ENCODE assay signal across 8 cellular contexts in genomic region chr2:64359892-64360657, GRCh38.
DNase-seq lines count a peak whose midpoint lies in the region; ATAC-seq and TF ChIP-seq lines count a peak whose summit lies in the region.

No MANE protein-coding gene starts in this region.

- H3K4me2 ChIP-seq in GM23248 (ENCODE audit: unreplicated experiment) = peak overlapping the region; percentile 74

- 0 out of 2 replicates have a peak overlapping the region, but pooled peaks have one; percentile 12 for H2AFZ ChIP-seq in GM23248

- no peaks in the 10 kb centered on the region for H3K36me3 Mint-ChIP-seq in Caco-2 (ENCODE audit: insufficient read depth, unreplicated experiment)

- WGBS in GM23248 (ENCODE audit: low coverage in 1 of 2, low lambda C conversion rate in 2 of 2, missing lambda C conversion rate in 2 of 2), 2 experiments = 29% methylated on average over 11 of the region's 11 CpGs
- WGBS in upper lobe of left lung, 2 donors = 51 to 54% methylated on average over 11 of the region's 11 CpGs

- DNase-seq in Caco-2 (peak; percentile 43 to 60), GM23248 (peak; percentile 99), Panc1 (ENCODE audit: low read depth, low spot score) (peak; percentile 91), choroid plexus epithelial cell (ENCODE audit: low read depth) (peak; percentile 89), upper lobe of left lung (peak in 1 of 2 donors; percentile 82)

- no peak overlapping the region for H3K27ac Mint-ChIP-seq in Caco-2 (ENCODE audit: unreplicated experiment)

- no peak for TF ChIP-seq POLR2A in upper lobe of left lung (IDR thresholded peaks at IDR 0.05)

- H3K9me2 ChIP-seq in GM23248 (ENCODE audit: insufficient read depth) = no peaks in the 10 kb centered on the region

- H3K36me3 ChIP-seq in Caco-2 (ENCODE audit: control insufficient read depth, insufficient read depth, low read length) (no peaks in the 10 kb centered on the region), GM23248 (ENCODE audit: low read depth) (no peaks in the 10 kb centered on the region), Panc1 (ENCODE audit: control insufficient read depth, insufficient read depth, low read length) (no peaks in the 10 kb centered on the region), mucosa of stomach (ENCODE audit: control insufficient read depth, insufficient read depth, low read length) (no peaks in the 10 kb centered on the region), upper lobe of left lung (no peaks in the 10 kb centered on the region)

- POLR2A ChIA-PET in Caco-2 (lab: Charles Lee) (no interaction called here), Panc1 (lab: Charles Lee) (no interaction called here)

- peaks cover 24% of the 10 kb centered on the region for H3K4me1 ChIP-seq in Caco-2
- H3K4me1 ChIP-seq in GM23248 (ENCODE audit: insufficient read depth) = peaks cover 19% of the 10 kb centered on the region
- H3K4me1 ChIP-seq in Panc1 (ENCODE audit: control insufficient read depth, insufficient read depth, low read length) = no peaks in the 10 kb centered on the region
- peaks cover 47% of the 10 kb centered on the region for H3K4me1 ChIP-seq in mucosa of stomach (ENCODE audit: control insufficient read depth, insufficient read depth, low read length)
- peaks cover 5 to 12% (median 9%) of the 10 kb centered on the region in 4 donors for H3K4me1 ChIP-seq in upper lobe of left lung

- no peaks in the 10 kb centered on the region for H3K79me2 ChIP-seq in GM23248 (ENCODE audit: insufficient read depth)

- ATAC-seq in Panc1 (peak; percentile 97), upper lobe of left lung (ENCODE audit: low FRiP score in 2 of 2) (peak; percentile 86 to 95), GM18517 (IDR thresholded peaks at IDR 0.05; ENCODE audit: unreplicated experiment) (no peak), HG03571 (IDR thresholded peaks at IDR 0.05; ENCODE audit: unreplicated experiment) (no peak)

- H3K9me3 Mint-ChIP-seq in Caco-2 (ENCODE audit: unreplicated experiment) = no peaks in the 10 kb centered on the region

- TF ChIP-seq EP300 in upper lobe of left lung (IDR thresholded peaks at IDR 0.05) = no peak

- H3F3A ChIP-seq in GM23248 (ENCODE audit: insufficient read depth) = 0 out of 2 replicates have a peak, but pooled peaks cover 7% of the 10 kb centered on the region

- H4K20me1 ChIP-seq in GM23248 (ENCODE audit: insufficient read depth) = no peaks in the 10 kb centered on the region

- intact Hi-C loops in Caco-2 (cut with micrococcal nuclease; ENCODE audit: unreplicated experiment) (loop anchor here (5.0 kb wide), 1 partner anchor 42 kb away; no protein-coding TSS in a partner anchor), Panc1 (cut with micrococcal nuclease; ENCODE audit: unreplicated experiment) (no loop called here)

- H3K4me1 Mint-ChIP-seq in Caco-2 (ENCODE audit: low read depth, unreplicated experiment) = peaks cover 13% of the 10 kb centered on the region

- no peaks in the 10 kb centered on the region for H3K27me3 ChIP-seq in Caco-2 (replicated peaks; ENCODE audit: control insufficient read depth, insufficient read depth, low read length)
- H3K27me3 ChIP-seq in GM23248 (replicated peaks; ENCODE audit: insufficient read depth) = peaks cover 12% of the 10 kb centered on the region
- peaks cover 6% of the 10 kb centered on the region; the same call in 1 of the 2 replicates for H3K27me3 ChIP-seq in Panc1 (ENCODE audit: control insufficient read depth, insufficient read depth, low read length)
- H3K27me3 ChIP-seq in mucosa of stomach (ENCODE audit: control insufficient read depth, insufficient read depth, low read length) = no peaks in the 10 kb centered on the region
- H3K27me3 ChIP-seq in upper lobe of left lung = no peaks in the 10 kb centered on the region

- H3K9me3 ChIP-seq in Caco-2 (no peaks in the 10 kb centered on the region), GM23248 (ENCODE audit: low read depth) (no peaks in the 10 kb centered on the region), Panc1 (ENCODE audit: control insufficient read depth, insufficient read depth, low read depth, low read length) (no peaks in the 10 kb centered on the region), mucosa of stomach (ENCODE audit: control insufficient read depth, low read length) (no peaks in the 10 kb centered on the region), upper lobe of left lung (no peaks in the 10 kb centered on the region)

- BruUV-seq in Caco-2 (replicated peaks; lab: Mats Ljungman, UMichigan) (no TSS peak), Panc1 (replicated peaks; lab: Mats Ljungman, UMichigan) (no TSS peak)

- CTCF ChIA-PET in Caco-2 (lab: Charles Lee) (no interaction called here), Panc1 (lab: Charles Lee) (interaction anchor here (0.5 kb wide), 1 partner anchor 162 kb away, joined by 3 read pairs; no protein-coding TSS in a partner anchor)

- H3K4me3 ChIP-seq in Caco-2 (ENCODE audit: low read depth, low read length) (no peak overlapping the region), GM23248 (no peak overlapping the region), Panc1 (ENCODE audit: low read depth in 2 of 2, low read length in 2 of 2) (no peak overlapping the region), choroid plexus epithelial cell (ENCODE audit: low read depth, low read length) (no peak overlapping the region), mucosa of stomach (ENCODE audit: low read length) (peak overlapping the region; percentile 9), upper lobe of left lung (no peak overlapping the region)

- no peak for TF ChIP-seq CTCF in Caco-2 (IDR thresholded peaks at IDR 0.05; ENCODE audit: insufficient read depth in 1 of 2, low read depth in 1 of 2, low read length in 1 of 2, severe bottlenecking in 1 of 2, unreplicated experiment in 1 of 2)
- 0 out of 2 replicates have a peak, but pooled peaks have one; percentile 7 for TF ChIP-seq CTCF in Panc1 (IDR thresholded peaks at IDR 0.05)
- TF ChIP-seq CTCF in choroid plexus epithelial cell (conservative IDR thresholded peaks at IDR 0.05; ENCODE audit: low read depth, low read length) = peak; percentile 7
- no peak for TF ChIP-seq CTCF in upper lobe of left lung (IDR thresholded peaks at IDR 0.05)

- peaks cover 5% of the 10 kb centered on the region for H3K27me3 Mint-ChIP-seq in Caco-2 (ENCODE audit: insufficient read depth, unreplicated experiment)

- in situ Hi-C loops in GM23248 (cut with MboI) (no loop called here), Panc1 (cut with HindIII; ENCODE audit: low pct_unique_long_range_greater_than_20kb, low sequenced_read_pairs) (no loop called here)

- H3K27ac ChIP-seq in GM23248 = peak overlapping the region; percentile 65
- no peak overlapping the region for H3K27ac ChIP-seq in Panc1 (ENCODE audit: low read length)
- H3K27ac ChIP-seq in upper lobe of left lung = peak overlapping the region in 1 of 4 donors; percentile 40

- H3K9ac ChIP-seq in GM23248 = peak overlapping the region; percentile 40; the same call in 1 of the 2 replicates
- peak overlapping the region; percentile 48 for H3K9ac ChIP-seq in mucosa of stomach (ENCODE audit: low read length)

- no peak overlapping the region for H3K4me3 Mint-ChIP-seq in Caco-2 (ENCODE audit: unreplicated experiment)

Comparison
In these comparisons a context has a peak if more than half of its experiments do, and no peak if none do; other contexts are left out.
1. CTCF ChIP-seq: peak in Panc1 (single experiment) and choroid plexus epithelial cell (single experiment); none in Caco-2 (0 of 2) and upper lobe of left lung (0 of 6).
2. ATAC-seq: peak in Panc1 (single experiment) and upper lobe of left lung (2 of 2); none in GM18517 (single experiment) and HG03571 (single experiment).